Comparison of ENCODE assay signal across 1 cellular context in genomic region chr4:133081246-133081645, GRCh38.
TF ChIP-seq lines count a peak whose summit lies in the region.

No MANE protein-coding gene starts in this region.

TF ChIP-seq in GM12878, 131 proteins besides CTCF, POLR2A, EP300 and RAD21 (continued from another document):
- TF ChIP-seq PRDM15 (CRISPR knock-in tag; IDR thresholded peaks at IDR 0.05) (no peak), NBN (IDR thresholded peaks at IDR 0.05) (no peak), IRF3 (IDR thresholded peaks at IDR 0.05) (no peak), NFXL1 (IDR thresholded peaks at IDR 0.05; ENCODE audit: borderline replicate concordance) (no peak)
